10 cellular contexts compared by ENCODE assay signal in the genomic region with DNA sequence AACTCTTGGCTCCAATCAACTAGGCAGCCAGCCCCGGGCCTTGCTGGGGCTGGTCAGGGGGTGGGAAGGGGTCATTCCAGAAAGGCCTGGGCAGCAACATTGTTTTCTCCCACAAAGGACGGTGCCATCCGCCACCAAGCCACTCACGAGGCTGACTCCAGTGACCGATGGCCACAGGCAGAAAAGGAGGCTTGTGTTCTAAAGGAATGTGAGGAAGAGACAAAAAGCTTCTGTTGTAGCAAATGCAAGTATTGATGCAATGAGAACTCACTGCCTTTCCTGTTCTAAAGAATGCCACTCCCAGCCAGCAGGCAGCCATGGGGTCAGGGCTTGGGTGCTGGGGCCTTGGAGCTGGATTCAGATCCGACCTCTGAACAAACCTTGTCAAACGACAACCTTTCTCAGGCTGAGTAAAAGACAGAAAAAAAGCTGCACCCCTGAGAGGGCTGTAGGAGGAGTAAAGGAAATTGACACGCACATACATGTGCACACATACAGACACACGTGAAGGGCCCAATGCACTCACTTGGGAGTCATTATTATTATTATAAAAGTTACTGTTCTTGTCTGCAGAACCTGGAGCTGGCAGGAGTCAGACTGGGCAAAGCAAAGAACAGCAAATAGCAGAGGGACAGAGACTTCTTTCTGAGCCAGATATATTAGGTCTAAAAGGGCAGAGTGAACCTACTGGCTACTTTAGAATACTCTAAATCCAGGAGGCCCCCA. TPM values are rescaled to one million over a fixed set of nuclear protein-coding genes. Genes with fewer than 3 reads are reported as not detected.
DNase-seq lines count a peak whose midpoint lies in the region; ATAC-seq and TF ChIP-seq lines count a peak whose summit lies in the region.
"Had no signal": no experiment of that assay in that cellular context is flagged by ENCODE, and none has a peak within 500 bp of the region (broad histone marks: within the 10 kb centered on the region; RNA-seq: fewer than 3 reads in every experiment).

No MANE protein-coding gene starts in this region.

- DNase-seq in GM13976 (ENCODE audit: low spot score) (peak; percentile 2), hippocampal formation (lab: John Stamatoyannopoulos, UW) (peak; percentile 89 to 93), sciatic nerve (ENCODE audit: low spot score) (peak; percentile 73), A673 (ENCODE audit: low spot score) (no peak), NCI-H2196 (lab: John Stamatoyannopoulos, UW; ENCODE audit: unreplicated experiment) (no peak), OCI-M1 (lab: John Stamatoyannopoulos, UW) (no peak)
- DNase-seq: WERI-Rb-1 had no signal

- H3K4me3 ChIP-seq in A673 (ENCODE audit: low read depth, low read length, poor library complexity, severe bottlenecking), result no peak overlapping the region

- H3K27ac ChIP-seq in A673 (ENCODE audit: low read depth, low read length, poor library complexity, severe bottlenecking), result no peak overlapping the region
- H3K27ac ChIP-seq: WERI-Rb-1 had no signal

- no peaks in the 10 kb centered on the region for H3K27me3 ChIP-seq in A673 (replicated peaks; ENCODE audit: insufficient read depth, low read depth, low read length, poor library complexity)

- H3K9me3 Mint-ChIP-seq in activated T-helper 17 cell treated with anti-CD3 and anti-CD28 coated beads, Interleukin-2, amount 50 U/mL, for 72 hours, result no peaks in the 10 kb centered on the region

- peak overlapping the region; percentile 87 for H3K27ac Mint-ChIP-seq in activated T-helper 17 cell treated with anti-CD3 and anti-CD28 coated beads, Interleukin-2, amount 50 U/mL, for 72 hours

- no TSS peak for BruUV-seq in A673 (replicated peaks; lab: Mats Ljungman, UMichigan)

- H3K36me3 Mint-ChIP-seq in activated T-helper 17 cell treated with anti-CD3 and anti-CD28 coated beads, Interleukin-2, amount 50 U/mL, for 72 hours (ENCODE audit: low read depth), result no peaks in the 10 kb centered on the region

- CTCF ChIA-PET in A673 (lab: Charles Lee), result no interaction called here

- H3K4me1 Mint-ChIP-seq in activated T-helper 17 cell treated with anti-CD3 and anti-CD28 coated beads, Interleukin-2, amount 50 U/mL, for 72 hours, result peaks cover 4% of the 10 kb centered on the region

- H3K9me3 ChIP-seq in A673 (ENCODE audit: low read depth, low read length, poor library complexity, severe bottlenecking), result peaks cover 12% of the 10 kb centered on the region

- H3K4me1 ChIP-seq in A673 (ENCODE audit: insufficient read depth, low read length, poor library complexity, severe bottlenecking), result no peaks in the 10 kb centered on the region

- H3K36me3 ChIP-seq in A673 (ENCODE audit: insufficient read depth, low read length, poor library complexity, severe bottlenecking), result no peaks in the 10 kb centered on the region
- H3K36me3 ChIP-seq: WERI-Rb-1 had no signal

- peak; percentile 77 for ATAC-seq in activated T-helper 17 cell treated with anti-CD3 and anti-CD28 coated beads, Interleukin-2, amount 50 U/mL, for 72 hours (replicated peaks)
- ATAC-seq in sciatic nerve (peak; percentile 78), HG02588 (IDR thresholded peaks at IDR 0.05; ENCODE audit: unreplicated experiment) (no peak)

- H3K4me3 Mint-ChIP-seq in activated T-helper 17 cell treated with anti-CD3 and anti-CD28 coated beads, Interleukin-2, amount 50 U/mL, for 72 hours, result peak overlapping the region; percentile 60

- in situ Hi-C loops in GM13976 (cut with MboI; ENCODE audit: low sequenced_read_pairs, unreplicated experiment), result no loop called here

- no peak for TF ChIP-seq CTCF in GM13976 (IDR thresholded peaks at IDR 0.05; ENCODE audit: borderline replicate concordance, control extremely low read depth, extremely low read depth, insufficient read depth, missing control alignments)
- no peak for TF ChIP-seq CTCF in A673 (conservative IDR thresholded peaks at IDR 0.05; ENCODE audit: low read depth, low read length)

- POLR2A ChIA-PET in A673 (lab: Charles Lee; ENCODE audit: low non-redundant PET), result no interaction called here

- H3K27me3 Mint-ChIP-seq in activated T-helper 17 cell treated with anti-CD3 and anti-CD28 coated beads, Interleukin-2, amount 50 U/mL, for 72 hours, result no peaks in the 10 kb centered on the region

- intact Hi-C loops in sciatic nerve (cut with DNase I) (no loop called here), A673 (cut with micrococcal nuclease; ENCODE audit: unreplicated experiment) (no loop called here)

RNA-seq across cellular contexts. Expression of a gene that starts 13.9 kb away (rescaled TPM):
- total RNA-seq in activated T-helper 17 cell treated with anti-CD3 and anti-CD28 coated beads, Interleukin-2, amount 50 U/mL, for 72 hours, result 100 to 1,000 TPM in 1 of 2 donors, 10 to 100 TPM in 1; 88.2 to 108 TPM
- total RNA-seq in sciatic nerve, result 178 TPM
- total RNA-seq in A673 (2021), result 86.4 and 88.0 TPM in 2 replicates

RNA-seq across cellular contexts. Expression of a gene that starts 16.7 kb away (rescaled TPM):
- total RNA-seq in activated T-helper 17 cell treated with anti-CD3 and anti-CD28 coated beads, Interleukin-2, amount 50 U/mL, for 72 hours, result not detected
- total RNA-seq in sciatic nerve (1,180 TPM), A673 (2021) (not detected in 2 replicates)
- total RNA-seq: LHCN-M2 had no signal

Comparison
In these comparisons a context has a peak if more than half of its experiments do, and no peak if none do; other contexts are left out.
1. DNase-seq: peak in GM13976 (single experiment), hippocampal formation (2 of 2) and sciatic nerve (single experiment); none in A673 (single experiment), NCI-H2196 (single experiment) and OCI-M1 (single experiment).
2. RNA of a gene that starts 16.7 kb away (total RNA-seq): 1,180 TPM in sciatic nerve (single experiment); not detected in A673 and not detected in activated T-helper 17 cell treated with anti-CD3 and anti-CD28 coated beads, Interleukin-2, amount 50 U/mL, for 72 hours; every median in the first group is over 100 times any median in the second.